Comparison of ENCODE assay signal across 9 cellular contexts in genomic region chr11:57172031-57172430, GRCh38. TPM values are rescaled to one million over a fixed set of nuclear protein-coding genes. Genes with fewer than 3 reads are reported as not detected.
"Had no signal": no experiment of that assay in that cellular context is flagged by ENCODE, and none has a peak within 500 bp of the region (broad histone marks: within the 10 kb centered on the region; RNA-seq: fewer than 3 reads in every experiment).

No MANE protein-coding gene starts in this region.

- H3K36me3 ChIP-seq: HAP-1 had no signal

- H3K9ac ChIP-seq: GM23248 had no signal

- DNase-seq: GM23248, GOT3, H7, HFFc6, IMR-90 had no signal

- H3K4me3 ChIP-seq: GM23248, HAP-1 had no signal

- H3K9me3 ChIP-seq: HAP-1 had no signal

- ATAC-seq: HCT116 had no signal

- H2AFZ ChIP-seq: GM23248 had no signal

- H3K27ac ChIP-seq: GM23248 had no signal

- H3K4me1 ChIP-seq: HAP-1 had no signal

RNA-seq across cellular contexts. Expression of gene LRRC55, which starts 9.7 kb away (rescaled TPM):
- total RNA-seq: GM23248, H4, HFFc6, HT-29, IMR-90 had no signal
- polyA plus RNA-seq: GM23248, IMR-90 had no signal
